Comparison of ENCODE assay signal across 8 cellular contexts in the genomic region with DNA sequence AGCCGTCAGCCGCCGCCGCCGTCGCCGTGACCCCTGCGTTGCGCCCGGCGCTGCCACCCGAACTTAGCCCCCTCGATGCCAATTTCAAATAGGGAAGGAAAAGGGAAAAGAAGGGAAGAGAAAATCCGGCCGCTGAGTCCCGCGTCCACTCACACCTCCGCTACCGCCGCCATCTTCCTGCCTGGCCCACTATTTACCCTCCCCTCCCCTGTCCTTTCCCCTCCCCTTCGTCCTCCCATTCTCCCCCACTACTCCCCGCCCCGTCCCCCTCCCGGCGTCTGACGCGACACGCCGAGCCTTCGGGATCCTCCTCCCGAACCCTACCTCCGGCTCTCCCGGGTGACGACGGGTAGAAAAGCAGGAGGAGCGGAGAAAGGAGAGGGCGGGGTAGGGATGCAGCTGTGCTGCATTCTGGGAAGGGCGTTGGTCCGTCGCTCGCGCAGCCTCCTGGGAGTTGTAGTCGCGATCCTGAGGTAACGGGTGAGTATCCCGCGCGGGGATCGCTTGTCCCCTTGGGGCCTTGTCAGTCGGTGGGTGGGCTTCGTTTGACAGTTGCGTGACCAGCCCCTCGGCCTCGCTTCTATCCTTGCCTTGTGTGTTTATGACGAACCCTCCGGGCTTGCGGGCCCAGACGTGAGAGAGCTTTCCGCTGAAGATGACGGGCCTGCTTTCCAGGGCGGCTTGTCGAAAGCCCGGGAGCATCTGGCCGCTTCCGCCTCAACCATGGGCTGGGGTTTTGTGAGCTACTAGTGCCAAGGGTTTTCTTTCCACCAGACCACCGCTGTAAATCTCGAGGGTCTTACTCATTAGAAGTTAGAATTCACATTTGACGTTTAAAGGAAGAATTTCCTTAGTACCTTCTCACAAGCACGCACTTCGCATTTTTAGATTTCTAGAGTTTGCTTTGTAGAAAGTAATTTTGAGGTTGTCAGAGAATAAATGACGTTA. TPM values are rescaled to one million over a fixed set of nuclear protein-coding genes. Genes with fewer than 3 reads are reported as not detected.
DNase-seq lines count a peak whose midpoint lies in the region; ATAC-seq, FAIRE-seq and TF ChIP-seq lines count a peak whose summit lies in the region.

A gene with protein sequence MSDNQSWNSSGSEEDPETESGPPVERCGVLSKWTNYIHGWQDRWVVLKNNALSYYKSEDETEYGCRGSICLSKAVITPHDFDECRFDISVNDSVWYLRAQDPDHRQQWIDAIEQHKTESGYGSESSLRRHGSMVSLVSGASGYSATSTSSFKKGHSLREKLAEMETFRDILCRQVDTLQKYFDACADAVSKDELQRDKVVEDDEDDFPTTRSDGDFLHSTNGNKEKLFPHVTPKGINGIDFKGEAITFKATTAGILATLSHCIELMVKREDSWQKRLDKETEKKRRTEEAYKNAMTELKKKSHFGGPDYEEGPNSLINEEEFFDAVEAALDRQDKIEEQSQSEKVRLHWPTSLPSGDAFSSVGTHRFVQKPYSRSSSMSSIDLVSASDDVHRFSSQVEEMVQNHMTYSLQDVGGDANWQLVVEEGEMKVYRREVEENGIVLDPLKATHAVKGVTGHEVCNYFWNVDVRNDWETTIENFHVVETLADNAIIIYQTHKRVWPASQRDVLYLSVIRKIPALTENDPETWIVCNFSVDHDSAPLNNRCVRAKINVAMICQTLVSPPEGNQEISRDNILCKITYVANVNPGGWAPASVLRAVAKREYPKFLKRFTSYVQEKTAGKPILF (minus strand): TSS at position 195 of the 948 bp plus-strand sequence. CDS start 422 bp downstream, outside the sequence.
Gene POLK, plus strand, starts transcription at position 457 of the 948 bp plus-strand sequence.

- H3K27ac ChIP-seq in adrenal gland (peak within 1 kb of the TSS; percentile 60 to 95 (median 92)), heart left ventricle (peak within 1 kb of the TSS; percentile 76 to 94 (median 92)), upper lobe of left lung (peak within 1 kb of the TSS; percentile 93 to 97 (median 94))

- peak; percentile 85 for DNase-seq in GM12892 (ENCODE audit: insufficient read length)
- peak; percentile 98 for DNase-seq in NCI-H146 (lab: John Stamatoyannopoulos, UW)
- DNase-seq in T-helper 1 cell: peak; percentile 87 to 99 (median 91)
- DNase-seq in adrenal gland: peak; percentile 98 to 99 (median 99)
- DNase-seq in heart left ventricle: peak; percentile 98 to 99 (median 99)
- peak; percentile 98 to 100 (median 99) for DNase-seq in posterior cingulate gyrus
- DNase-seq in upper lobe of left lung: peak; percentile 98 to 99

- WGBS in adrenal gland, 4 donors: 1 to 2% (median 1%) methylated on average over 18 to 71 of the region's 71 CpGs
- 1 to 2% (median 1%) methylated on average over 50 to 71 of the region's 71 CpGs for WGBS in heart left ventricle, 4 donors
- WGBS in upper lobe of left lung, 2 donors: 1 to 2% methylated on average over 24 to 45 of the region's 71 CpGs

- TF ChIP-seq POLR2A in GM12892 (IDR thresholded peaks at IDR 0.05; ENCODE audit: low read depth, low read length): peak; percentile 72
- TF ChIP-seq POLR2A in adrenal gland (IDR thresholded peaks at IDR 0.05): peak; percentile 50 to 92
- peak in 1 of 2 donors; percentile 87 for TF ChIP-seq POLR2A in heart left ventricle (IDR thresholded peaks at IDR 0.05)
- peak in 3 of 4 donors; percentile 70 to 94 (median 88) for TF ChIP-seq POLR2A in upper lobe of left lung (IDR thresholded peaks at IDR 0.05)

- peaks cover 4 to 44% of the 10 kb centered on the region in 2 donors for H3K4me1 ChIP-seq in adrenal gland (replicated peaks in 1 of 2)
- peaks cover 4 to 59% (median 38%) of the 10 kb centered on the region in 12 donors for H3K4me1 ChIP-seq in heart left ventricle
- H3K4me1 ChIP-seq in upper lobe of left lung: peaks cover 29 to 44% (median 32%) of the 10 kb centered on the region in 4 donors

- H3K36me3 ChIP-seq in adrenal gland (replicated peaks in 1 of 2) (no peaks in the 10 kb centered on the region), heart left ventricle (no peaks in the 10 kb centered on the region), upper lobe of left lung (no peaks in the 10 kb centered on the region)

- H3K27me3 ChIP-seq in adrenal gland (no peaks in the 10 kb centered on the region), heart left ventricle (no peaks in the 10 kb centered on the region), upper lobe of left lung (no peaks in the 10 kb centered on the region)

- ATAC-seq in HG02852 (IDR thresholded peaks at IDR 0.05; ENCODE audit: unreplicated experiment): peak; percentile 85
- ATAC-seq in heart left ventricle: peak; percentile 98 to 99 (median 99)
- ATAC-seq in upper lobe of left lung (ENCODE audit: low FRiP score in 2 of 2): peak; percentile 98 to 100

- intact Hi-C loops in adrenal gland (cut with DNase I): loop anchor here in 1 of 2 donors (10.0 kb wide), 1 partner anchor 277 kb away; the partner anchor contains the start of gene ANKRD31
- intact Hi-C loops in heart left ventricle (cut with DNase I): loop anchor here in 8 of 10 donors (2.0 to 10.0 kb wide), 7 partner anchors 53 to 173 kb away; no protein-coding TSS in a partner anchor
- intact Hi-C loops in posterior cingulate gyrus (cut with DNase I): loop anchor here (1.0 to 5.0 kb wide), 3 partner anchors 156 to 274 kb away; partner anchors contain the start of gene ANKRD31

- peak within 1 kb of the TSS; percentile 79 to 87 (median 80) for H3K4me3 ChIP-seq in adrenal gland
- H3K4me3 ChIP-seq in heart left ventricle: peak within 1 kb of the TSS; percentile 71 to 97 (median 84)
- peak within 1 kb of the TSS; percentile 81 to 96 (median 88) for H3K4me3 ChIP-seq in upper lobe of left lung

- no peak for TF ChIP-seq CTCF in adrenal gland (IDR thresholded peaks at IDR 0.05)
- TF ChIP-seq CTCF in heart left ventricle (IDR thresholded peaks at IDR 0.05): no peak
- TF ChIP-seq CTCF in upper lobe of left lung (IDR thresholded peaks at IDR 0.05): no peak

- FAIRE-seq in GM12892 (lab: Jason Lieb, UNC): peak; percentile 100

- H3K9me3 ChIP-seq in adrenal gland (replicated peaks in 1 of 3): no peaks in the 10 kb centered on the region
- no peaks in the 10 kb centered on the region for H3K9me3 ChIP-seq in heart left ventricle
- no peaks in the 10 kb centered on the region for H3K9me3 ChIP-seq in upper lobe of left lung

- no peak for TF ChIP-seq EP300 in upper lobe of left lung (IDR thresholded peaks at IDR 0.05)

RNA-seq across cellular contexts. Expression of the first gene that starts in this region (rescaled TPM):
- 23.9 TPM for polyA plus RNA-seq in GM12892 (2012; ENCODE audit: missing spikeins)
- 10 to 100 TPM; 30.6 to 67.6 (median 50.4) TPM for total RNA-seq in adrenal gland
- 10 to 100 TPM in 2 of 3 donors, 1 to 10 TPM in 1; 5.7 to 66.6 (median 13.2) TPM for polyA plus RNA-seq in adrenal gland
- total RNA-seq in heart left ventricle: 10 to 100 TPM; 16.5 to 57.6 (median 36.2) TPM
- polyA plus RNA-seq in heart left ventricle: 10 to 100 TPM in 1 of 2 donors, 1 to 10 TPM in 1; 6.7 to 26.5 TPM
- 10 to 100 TPM; 22.3 to 79.3 (median 58.0) TPM for total RNA-seq in upper lobe of left lung

RNA-seq across cellular contexts. Expression of gene POLK, which starts in this region (rescaled TPM):
- polyA plus RNA-seq in GM12892 (2012; ENCODE audit: missing spikeins): 25.7 TPM
- 10 to 100 TPM; 16.7 to 63.6 (median 36.5) TPM for total RNA-seq in adrenal gland
- 10 to 100 TPM in 2 of 3 donors, 1 to 10 TPM in 1; 6.9 to 40.0 (median 10.7) TPM for polyA plus RNA-seq in adrenal gland
- total RNA-seq in heart left ventricle: 10 to 100 TPM; 16.8 to 28.8 (median 24.2) TPM
- polyA plus RNA-seq in heart left ventricle: 1 to 10 TPM; 5.2 to 9.4 TPM
- total RNA-seq in upper lobe of left lung: 10 to 100 TPM; 19.2 to 55.3 (median 29.6) TPM

Comparison
In these comparisons a context has a peak if more than half of its experiments do, and no peak if none do; other contexts are left out.
1. Peak in every context shown above with its lines: DNase-seq, ATAC-seq, H3K4me3 ChIP-seq and H3K27ac ChIP-seq.